17 cellular contexts compared by ENCODE assay signal in the genomic region with DNA sequence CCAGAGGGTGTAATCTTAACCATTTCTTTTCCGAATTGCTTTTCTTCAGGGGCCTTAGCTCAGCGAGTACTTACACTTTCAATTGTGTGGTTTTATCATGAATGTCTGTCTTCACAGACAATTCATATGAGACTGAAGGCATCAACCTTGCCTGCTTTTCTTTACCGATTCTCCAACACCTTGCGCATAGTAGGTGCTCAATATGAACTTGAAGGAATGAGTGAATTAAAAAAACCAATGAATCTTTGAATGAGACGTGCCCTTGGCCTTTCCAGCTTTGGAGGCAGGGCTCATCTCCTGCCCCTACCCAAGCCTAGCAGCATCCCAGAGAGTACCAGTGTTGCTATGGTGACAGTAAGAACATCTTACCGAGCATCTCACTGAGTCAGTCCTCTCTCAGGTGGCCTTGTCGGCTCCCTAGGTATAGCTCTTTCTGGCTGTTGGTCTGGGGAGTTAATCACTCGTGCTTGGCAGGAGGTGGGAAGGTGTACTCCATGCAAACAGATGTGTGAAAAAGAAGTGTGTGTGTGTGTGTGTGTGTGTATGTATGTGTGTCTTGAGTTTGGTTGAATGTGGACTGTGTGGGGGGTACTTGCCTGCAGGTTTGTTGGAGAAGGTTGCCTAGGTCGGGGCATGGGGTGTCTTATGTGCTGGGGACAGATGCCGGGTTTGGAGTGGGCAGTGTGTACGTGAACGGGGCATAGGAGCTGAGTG.
"Had no signal": no experiment of that assay in that cellular context is flagged by ENCODE, and none has a peak within 500 bp of the region (broad histone marks: within the 10 kb centered on the region; RNA-seq: fewer than 3 reads in every experiment).

No MANE protein-coding gene starts in this region.

- H3K27ac ChIP-seq: esophagus squamous epithelium, ovary, tibial artery, upper lobe of left lung had no signal

- H3K9me3 Mint-ChIP-seq: neural crest cell had no signal

- H3K4me3 Mint-ChIP-seq: naive thymus-derived CD4-positive, alpha-beta T cell; neural crest cell had no signal

- H3K27me3 ChIP-seq: gastroesophageal sphincter, ovary, upper lobe of left lung had no signal

- H3K27ac Mint-ChIP-seq: naive thymus-derived CD4-positive, alpha-beta T cell had no signal

- H3K9me3 ChIP-seq: esophagus squamous epithelium, gastroesophageal sphincter, ovary, right atrium auricular region, tibial artery, upper lobe of left lung had no signal

- H3K4me3 ChIP-seq: esophagus squamous epithelium, gastroesophageal sphincter, ovary, right atrium auricular region, tibial artery, upper lobe of left lung had no signal

- H3K36me3 Mint-ChIP-seq: naive thymus-derived CD4-positive, alpha-beta T cell had no signal

- H3K36me3 ChIP-seq: esophagus squamous epithelium, gastroesophageal sphincter, ovary, right atrium auricular region, tibial artery, upper lobe of left lung had no signal

- DNase-seq: dermis blood vessel endothelial cell; esophagus squamous epithelium; foreskin fibroblast; glutamatergic neuron; islet precursor cell; mammary epithelial cell; naive thymus-derived CD4-positive, alpha-beta T cell; ovary; small intestine; stimulated activated CD4-positive, alpha-beta T cell treated with anti-CD3 and anti-CD28 coated beads, Interleukin-12 subunit alpha, Interleukin-12 subunit beta, amount 100 ng/mL, for 4 hours; stimulated activated naive CD4-positive, alpha-beta T cell treated with Interleukin-2 at 50 U/mL for 16 hours; tibial artery; upper lobe of left lung had no signal

- ATAC-seq: gastroesophageal sphincter; left lobe of liver; naive thymus-derived CD4-positive, alpha-beta T cell had no signal
